Comparison of ENCODE assay signal across 9 cellular contexts in genomic region chr1:183180634-183181056, GRCh38. TPM values are rescaled to one million over a fixed set of nuclear protein-coding genes. Genes with fewer than 3 reads are reported as not detected.
DNase-seq lines count a peak whose midpoint lies in the region; ATAC-seq, FAIRE-seq and TF ChIP-seq lines count a peak whose summit lies in the region.
"Had no signal": no experiment of that assay in that cellular context is flagged by ENCODE, and none has a peak within 500 bp of the region (broad histone marks: within the 10 kb centered on the region; RNA-seq: fewer than 3 reads in every experiment).

No MANE protein-coding gene starts in this region.

- H3K9me3 ChIP-seq in GM12878 (replicated peaks; ENCODE audit: control insufficient read depth, insufficient read depth, low read length) (no peaks in the 10 kb centered on the region; the same call in 2 of the 3 replicates), lower lobe of right lung (no peaks in the 10 kb centered on the region)

- no peak for TF ChIP-seq CTCF in GM12878 (IDR thresholded peaks at IDR 0.05 in 2 of 3, conservative IDR thresholded peaks at IDR 0.05 in 1 of 3; ENCODE audit: control insufficient read depth in 2 of 3, extremely low read depth in 1 of 3, insufficient read depth in 1 of 3, low read depth in 3 of 3, low read length in 3 of 3)
- no peak for TF ChIP-seq CTCF in lower lobe of right lung (IDR thresholded peaks at IDR 0.05)

- no peaks in the 10 kb centered on the region for H3K79me2 ChIP-seq in GM12878 (ENCODE audit: control insufficient read depth, insufficient read depth, low read length)

- 0 out of 2 replicates have a peak overlapping the region, but pooled peaks have one; percentile 2 for H3K9ac ChIP-seq in GM12878 (ENCODE audit: control insufficient read depth, insufficient read depth, low read length)

- peak overlapping the region; percentile 42 for H2AFZ ChIP-seq in GM12878 (ENCODE audit: control insufficient read depth, low read depth, low read length)

- POLR2A ChIA-PET in GM12878 (lab: Charles Lee), result interaction anchor here (1.1 kb wide), 3 partner anchors 13 to 218 kb away, joined by 3 to 6 read pairs (median 3); no protein-coding TSS in a partner anchor

- no peak for TF ChIP-seq POLR2A in GM12878 (IDR thresholded peaks at IDR 0.05; ENCODE audit: low read depth, low read length)

- SMC1A ChIA-PET in GM12878 (lab: Charles Lee; ENCODE audit: uncharacterized antibody, unreplicated experiment), result interaction anchor here (0.5 to 6.3 kb wide), 12 partner anchors 12 to 412 kb away, joined by 3 to 33 read pairs (median 4); no protein-coding TSS in a partner anchor

- H3K27me3 ChIP-seq in GM12878 (replicated peaks in 1 of 2; ENCODE audit: control insufficient read depth in 2 of 2, insufficient read depth in 2 of 2, low read length in 1 of 2) (no peaks in the 10 kb centered on the region), lower lobe of right lung (ENCODE audit: low read depth) (no peaks in the 10 kb centered on the region)

- DNase-seq in DMS53 (lab: John Stamatoyannopoulos, UW), result peak; percentile 47
- DNase-seq in DMS53 treated with DMSO at 0.1 percent for 48 hours (lab: John Stamatoyannopoulos, UW; ENCODE audit: unreplicated experiment), result no peak
- peak; percentile 57 for DNase-seq in GM12878 (ENCODE audit: low read depth, low spot score)
- no peak for DNase-seq in lower lobe of right lung
- DNase-seq in middle frontal gyrus (ENCODE audit: extremely low spot score, low spot score), result no peak
- no peak for DNase-seq in NCI-H2227 (lab: John Stamatoyannopoulos, UW; ENCODE audit: unreplicated experiment)
- DNase-seq in nucleus accumbens (lab: John Stamatoyannopoulos, UW), result no peak

- H3K36me3 ChIP-seq in GM12878 (ENCODE audit: control insufficient read depth in 2 of 2, insufficient read depth in 2 of 2, low read length in 1 of 2), result no peaks in the 10 kb centered on the region
- no peaks in the 10 kb centered on the region for H3K36me3 ChIP-seq in lower lobe of right lung

- H4K20me1 ChIP-seq in GM12878 (ENCODE audit: control insufficient read depth, insufficient read depth), result no peaks in the 10 kb centered on the region

- H3K4me2 ChIP-seq in GM12878 (ENCODE audit: control insufficient read depth, insufficient read depth), result peak overlapping the region; percentile 1

- ATAC-seq in HG03342 (IDR thresholded peaks at IDR 0.05; ENCODE audit: unreplicated experiment) (peak; percentile 77), GM12878 (peak; percentile 97), lower lobe of right lung (peak; percentile 84 to 91)

- H3K27ac ChIP-seq in GM12878 (ENCODE audit: control insufficient read depth, insufficient read depth) (peak overlapping the region; percentile 86), lower lobe of right lung (peak overlapping the region; percentile 5)
- H3K27ac ChIP-seq: 22Rv1 had no signal

- TF ChIP-seq RAD21 in GM12878 (IDR thresholded peaks at IDR 0.05; ENCODE audit: insufficient read depth, low read depth, low read length), result no peak

- no TSS peak for BruUV-seq in GM12878 (replicated peaks; lab: Mats Ljungman, UMichigan)

- FAIRE-seq in GM12878 (lab: Jason Lieb, UNC), result no peak

- intact Hi-C loops in GM12878 (cut with micrococcal nuclease; ENCODE audit: unreplicated experiment), result loop anchor here (2.0 kb wide), 1 partner anchor 156 kb away; no protein-coding TSS in a partner anchor
- intact Hi-C loops in lower lobe of right lung (cut with DNase I), result no loop called here

- peaks cover 11% of the 10 kb centered on the region for H3K4me1 ChIP-seq in GM12878 (ENCODE audit: control insufficient read depth, insufficient read depth, low read length)
- peaks cover 8% of the 10 kb centered on the region for H3K4me1 ChIP-seq in lower lobe of right lung

- RAD21 ChIA-PET in GM12878 (lab: Charles Lee; ENCODE audit: unreplicated experiment), result interaction anchor here (0.5 to 1.8 kb wide), 12 partner anchors 11 to 218 kb away, joined by 3 to 7 read pairs (median 4); no protein-coding TSS in a partner anchor

- H3K4me3 ChIP-seq in GM12878 (no peak overlapping the region), lower lobe of right lung (no peak overlapping the region)

- CTCF ChIA-PET in GM12878 (lab: Yijun Ruan, JAX), result interaction anchor here (1.4 to 1.9 kb wide), 2 partner anchors 96 to 152 kb away, joined by 3 to 4 read pairs; no protein-coding TSS in a partner anchor

- peak; percentile 63 to 64; a peak in 1 of 4 replicates for TF ChIP-seq EP300 in GM12878 (IDR thresholded peaks at IDR 0.05; ENCODE audit: borderline replicate concordance in 1 of 2, control insufficient read depth in 1 of 2, low read depth in 2 of 2, low read length in 2 of 2)

- in situ Hi-C loops in GM12878 (cut with MboI), result no loop called here

- 0% methylated on average over 3 of the region's 3 CpGs for WGBS in GM12878 (ENCODE audit: insufficient coverage, insufficient replicate concordance, low lambda C conversion rate, missing lambda C conversion rate)

TF ChIP-seq in GM12878, 131 proteins besides CTCF, POLR2A, EP300 and RAD21 (continues in another document):
- TF ChIP-seq IKZF2 (IDR thresholded peaks at IDR 0.05), result peak; percentile 83 to 87
- peak; percentile 96 for TF ChIP-seq RELA (IDR thresholded peaks at IDR 0.05; ENCODE audit: borderline replicate concordance, partially characterized antibody)
- TF ChIP-seq POU2F2 (IDR thresholded peaks at IDR 0.05; ENCODE audit: borderline replicate concordance, low read depth, low read length), result 0 out of 3 replicates have a peak, but pooled peaks have one; percentile 6
- peak; percentile 39; the same call in 1 of the 2 replicates for TF ChIP-seq ATF7 (IDR thresholded peaks at IDR 0.05; ENCODE audit: low read depth)
- peak; percentile 34; the same call in 1 of the 2 replicates for TF ChIP-seq JUNB (IDR thresholded peaks at IDR 0.05)
- TF ChIP-seq ZNF622 (IDR thresholded peaks at IDR 0.05), result no peak
- no peak for TF ChIP-seq FOXK2 (IDR thresholded peaks at IDR 0.05)
- no peak for TF ChIP-seq ZZZ3 (IDR thresholded peaks at IDR 0.05; ENCODE audit: control insufficient read depth, insufficient read length, low read depth)
- no peak for TF ChIP-seq MAX (IDR thresholded peaks at IDR 0.05; ENCODE audit: low read depth, low read length)
- no peak for TF ChIP-seq SP1 (IDR thresholded peaks at IDR 0.05; ENCODE audit: low read depth, low read length)
- TF ChIP-seq MEF2A (IDR thresholded peaks at IDR 0.05; ENCODE audit: insufficient read depth, low read depth, low read length), result no peak
- peak; percentile 40; the same call in 1 of the 2 replicates for TF ChIP-seq CHD2 (IDR thresholded peaks at IDR 0.05; ENCODE audit: borderline replicate concordance, low read depth, low read length)
- peak; percentile 14; the same call in 1 of the 2 replicates for TF ChIP-seq ZNF207 (IDR thresholded peaks at IDR 0.05; ENCODE audit: borderline replicate concordance)
- peak; percentile 94 for TF ChIP-seq RELB (IDR thresholded peaks at IDR 0.05; ENCODE audit: low read depth)
- TF ChIP-seq RUNX3 (IDR thresholded peaks at IDR 0.05; ENCODE audit: low read length), result peak; percentile 89
- 0 out of 2 replicates have a peak, but pooled peaks have one; percentile 25 for TF ChIP-seq FOXM1 (IDR thresholded peaks at IDR 0.05; ENCODE audit: low read depth, low read length)
- TF ChIP-seq BACH1 (IDR thresholded peaks at IDR 0.05; ENCODE audit: borderline replicate concordance), result no peak
- 0 out of 2 replicates have a peak, but pooled peaks have one; percentile 29 for TF ChIP-seq NBN (IDR thresholded peaks at IDR 0.05)

RNA-seq across cellular contexts. Expression of gene LAMC2, which starts 5.4 kb away (rescaled TPM):
- 0.33 and 0.44 TPM in 2 replicates for total RNA-seq in GM12878 (2013; cell fraction: nucleolus; rRNA removed)
- total RNA-seq in GM12878 (2014; rRNA removed), result 0.85 and 0.98 TPM in 2 replicates
- total RNA-seq in GM12878 (2014; rRNA removed; fragmentation: Illumina TruSeq; extraction: Trizol), result 1.1 and 1.2 TPM in 2 replicates
- 1.1 and 1.5 TPM in 2 replicates for total RNA-seq in GM12878 (2021)
- 0.08 TPM for polyA plus RNA-seq in GM12878 (2011; ENCODE audit: low read depth)
- 0.17 and 0.27 TPM in 2 replicates for polyA plus RNA-seq in GM12878 (2011; rRNA removed)
- polyA plus RNA-seq in GM12878 (2011; cell fraction: cytosol; rRNA removed), result 0.06 and 0.10 TPM in 2 replicates
- 0.06 and 0.10 TPM in 2 replicates for polyA plus RNA-seq in GM12878 (2011; cell fraction: nucleus; rRNA removed)
- 0.13 and 0.14 TPM in 2 replicates for polyA plus RNA-seq in GM12878 (2012)
- polyA plus RNA-seq in GM12878 (2014; fragmentation: Illumina TruSeq; extraction: Trizol), result 0.78 and 0.93 TPM in 2 replicates
- polyA plus RNA-seq in GM12878 (2014; fragmentation: Nextera tagmentation; extraction: Ambion mirVana), result under 1 TPM; 0.77 to 0.93 TPM
- polyA plus RNA-seq in GM12878 (2014; rRNA removed), result 0.74 and 0.92 TPM in 2 replicates
- polyA plus RNA-seq in GM12878 (2016; fragmentation: Nextera tagmentation; extraction: Ambion mirVana), result 1 to 10 TPM in 1 of 2 experiments, under 1 TPM in 1; 0.82 to 1.1 TPM
- polyA minus RNA-seq in GM12878 (2011; rRNA and poly(A)+ RNA removed), result 0.21 and 0.29 TPM in 2 replicates
- 0.27 TPM in 1 of 2 replicates, not detected in the other for polyA minus RNA-seq in GM12878 (2011; cell fraction: cytosol; rRNA and poly(A)+ RNA removed)
- polyA minus RNA-seq in GM12878 (2011; cell fraction: nucleus; rRNA and poly(A)+ RNA removed), result under 0.01 and 0.10 TPM in 2 replicates
- 24.9 TPM for total RNA-seq in lower lobe of right lung

Comparison
In these comparisons a context has a peak if more than half of its experiments do, and no peak if none do; other contexts are left out.
1. DNase-seq: peak in DMS53 (single experiment) and GM12878 (single experiment); none in DMS53 treated with DMSO at 0.1 percent for 48 hours (single experiment), lower lobe of right lung (single experiment), middle frontal gyrus (single experiment), NCI-H2227 (single experiment) and nucleus accumbens (0 of 56).
2. RNA of gene LAMC2, which starts 5.4 kb away (total RNA-seq): 24.9 TPM in lower lobe of right lung (single experiment); 0.33 to 1.5 TPM in GM12878; every median in the first group is over 10 times any median in the second.
3. Peak in every context shown above with its lines, with median percentiles within 50 percentile points of each other: ATAC-seq.